Comparison of ENCODE assay signal across 22 cellular contexts in the genomic region with DNA sequence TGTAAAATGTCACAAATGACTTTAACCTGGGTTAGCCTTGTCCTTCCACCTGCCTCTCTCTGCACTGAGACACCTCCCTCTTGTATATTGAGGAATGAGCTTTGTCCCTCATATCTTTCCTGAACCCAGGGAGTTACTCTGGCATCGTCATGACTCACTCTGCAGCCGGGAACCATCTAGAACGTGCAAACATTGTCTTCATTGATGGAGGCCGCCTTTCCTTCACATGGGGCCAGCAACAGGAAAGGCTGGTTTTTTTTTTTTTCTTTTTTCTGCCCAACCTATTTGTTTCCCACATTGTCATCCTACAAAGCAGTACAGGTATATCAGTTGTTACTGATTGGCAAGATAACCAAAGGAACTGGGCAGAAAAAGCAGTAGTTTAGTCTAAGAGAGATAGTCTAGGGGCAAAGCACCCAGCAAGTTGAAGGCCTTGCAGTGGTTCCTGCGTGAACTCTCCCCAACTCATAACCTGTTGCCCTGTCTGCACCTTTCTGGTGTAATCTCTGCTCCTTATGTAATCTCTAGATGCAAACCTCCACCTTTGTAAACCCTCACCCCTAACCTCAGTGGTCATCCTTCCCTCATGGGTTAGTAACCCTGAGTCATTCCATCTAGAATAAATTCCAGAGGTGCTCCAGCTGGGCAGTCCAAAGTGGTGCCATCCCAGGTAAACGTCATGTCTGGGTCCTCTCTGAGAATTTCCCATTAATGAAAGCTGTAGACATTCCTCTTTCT. TPM values are rescaled to one million over a fixed set of nuclear protein-coding genes. Genes with fewer than 3 reads are reported as not detected.
DNase-seq lines count a peak whose midpoint lies in the region; ATAC-seq and TF ChIP-seq lines count a peak whose summit lies in the region.
"Had no signal": no experiment of that assay in that cellular context is flagged by ENCODE, and none has a peak within 500 bp of the region (broad histone marks: within the 10 kb centered on the region; RNA-seq: fewer than 3 reads in every experiment).

No MANE protein-coding gene starts in this region.

- H3K9me2 ChIP-seq in PC-3 (replicated peaks; ENCODE audit: low read length): no peaks in the 10 kb centered on the region

- H3K27ac ChIP-seq in PC-3 (ENCODE audit: low read length) (no peak overlapping the region), colonic mucosa (peak overlapping the region; percentile 67), tibial artery (peak overlapping the region; percentile 44 to 85)
- H3K27ac ChIP-seq: cardiac muscle cell, RWPE1, thyroid gland had no signal

- CTCF ChIA-PET in PC-3 (lab: Charles Lee): interaction anchor here (0.6 kb wide), 1 partner anchor 1677 kb away, joined by 3 read pairs; no protein-coding TSS in a partner anchor

- no peak overlapping the region for H2AFZ ChIP-seq in PC-3 (ENCODE audit: low read length)

- no peaks in the 10 kb centered on the region for H3F3A ChIP-seq in PC-3 (ENCODE audit: low read length, unreplicated experiment)

- H3K27me3 ChIP-seq in PC-3 (ENCODE audit: low read length) (no peaks in the 10 kb centered on the region), colonic mucosa (no peaks in the 10 kb centered on the region), tibial artery (no peaks in the 10 kb centered on the region)
- H3K27me3 ChIP-seq: thyroid gland had no signal

- no peak for TF ChIP-seq CTCF in PC-3 (conservative IDR thresholded peaks at IDR 0.05; ENCODE audit: low read depth, low read length)
- no peak for TF ChIP-seq CTCF in colonic mucosa (IDR thresholded peaks at IDR 0.05)
- no peak for TF ChIP-seq CTCF in tibial artery (IDR thresholded peaks at IDR 0.05)

- H3K4me1 ChIP-seq in PC-3 (ENCODE audit: insufficient read depth, low read length) (no peaks in the 10 kb centered on the region), colonic mucosa (no peaks in the 10 kb centered on the region), tibial artery (peaks cover 0 to 49% (median 15%) of the 10 kb centered on the region in 4 donors)
- H3K4me1 ChIP-seq: thyroid gland had no signal

- H3K4me2 ChIP-seq in PC-3 (ENCODE audit: low read length): no peak overlapping the region

- H3K9me3 ChIP-seq in PC-3 (ENCODE audit: low read length) (no peaks in the 10 kb centered on the region), colonic mucosa (no peaks in the 10 kb centered on the region), tibial artery (no peaks in the 10 kb centered on the region)
- H3K9me3 ChIP-seq: thyroid gland had no signal

- H3K4me3 ChIP-seq in PC-3 (ENCODE audit: low read length) (no peak overlapping the region), colonic mucosa (no peak overlapping the region), tibial artery (no peak overlapping the region)
- H3K4me3 ChIP-seq: cardiac muscle cell, thyroid gland had no signal

- H3K36me3 ChIP-seq in PC-3 (ENCODE audit: low read depth, low read length) (no peaks in the 10 kb centered on the region), colonic mucosa (no peaks in the 10 kb centered on the region), tibial artery (no peaks in the 10 kb centered on the region)
- H3K36me3 ChIP-seq: cardiac muscle cell, thyroid gland had no signal

- intact Hi-C loops in PC-3 (cut with micrococcal nuclease): no loop called here
- intact Hi-C loops in colonic mucosa (cut with DNase I): no loop called here
- intact Hi-C loops in tibial artery (cut with DNase I; ENCODE audit: low total_unique reads): no loop called here

- H4K20me1 ChIP-seq in PC-3 (ENCODE audit: low read length): no peaks in the 10 kb centered on the region

- H3K9ac ChIP-seq in PC-3 (ENCODE audit: low read length): no peak overlapping the region
- H3K9ac ChIP-seq in colonic mucosa (ENCODE audit: low read depth in 2 of 2, low read length in 2 of 2): no peak overlapping the region

- DNase-seq in PC-3 (peak; percentile 29), colonic mucosa (peak; percentile 84), mucosa of gallbladder (ENCODE audit: low spot score) (peak; percentile 67), tibial artery (no peak), DMS153 treated with DMSO at 0.1 percent for 48 hours (lab: John Stamatoyannopoulos, UW; ENCODE audit: unreplicated experiment) (no peak), epidermal melanocyte (ENCODE audit: insufficient read length, low spot score) (no peak), COR-L47 (lab: John Stamatoyannopoulos, UW) (no peak)
- no peak for DNase-seq in stimulated activated naive CD4-positive, alpha-beta T cell (lab: John Stamatoyannopoulos, UW)
- DNase-seq: activated CD4-positive, alpha-beta memory T cell treated with anti-CD3 and anti-CD28 coated beads, Interleukin-2, amount 10 ng/mL, durations not matched to agents 7 days and 5 days; activated CD4-positive, CD25-positive, alpha-beta regulatory T cell; activated gamma-delta T cell; activated T-cell treated with anti-CD3 and anti-CD28 coated beads for 4 hours; CD8-positive, alpha-beta T cell; immature natural killer cell; left ventricle myocardium superior; NCI-H524 treated with DMSO at 0.1 percent for 48 hours; stimulated activated CD4-positive, alpha-beta T cell treated with anti-CD3 and anti-CD28 coated beads, Interleukin-1b, Interleukin-23, amount 100 ng/mL, for 48 hours; T-helper 9 cell; thyroid gland had no signal

- no peak for ATAC-seq in PC-3
- ATAC-seq: CD8-positive, alpha-beta T cell; left ventricle myocardium superior; stimulated activated effector memory CD8-positive, alpha-beta T cell treated with anti-CD3 and anti-CD28 coated beads, Interleukin-12 subunit alpha, Interleukin-12 subunit beta, amount 100 ng/mL, for 72 hours had no signal

- POLR2A ChIA-PET in PC-3 (lab: Charles Lee; ENCODE audit: unreplicated experiment): no interaction called here

- no peaks in the 10 kb centered on the region for H3K79me2 ChIP-seq in PC-3 (ENCODE audit: low read length)

- BruUV-seq in PC-3 (replicated peaks; lab: Mats Ljungman, UMichigan): no TSS peak

RNA-seq across cellular contexts. Expression of gene SLC40A1, which starts 38.3 kb away (rescaled TPM):
- 1.7 and 13.4 TPM in 2 replicates for total RNA-seq in PC-3 (2014; rRNA removed)
- total RNA-seq in colonic mucosa: 100 to 1,000 TPM in 1 of 2 donors, 10 to 100 TPM in 1; 43.6 to 183 TPM
- 271 TPM for total RNA-seq in mucosa of gallbladder

Comparison
In these comparisons a context has a peak if more than half of its experiments do, and no peak if none do; other contexts are left out.
1. DNase-seq: peak in PC-3 (single experiment), colonic mucosa (single experiment) and mucosa of gallbladder (single experiment); none in tibial artery (0 of 2), stimulated activated naive CD4-positive, alpha-beta T cell (0 of 6), DMS153 treated with DMSO at 0.1 percent for 48 hours (single experiment), epidermal melanocyte (single experiment) and COR-L47 (single experiment).